In the genomic region with DNA sequence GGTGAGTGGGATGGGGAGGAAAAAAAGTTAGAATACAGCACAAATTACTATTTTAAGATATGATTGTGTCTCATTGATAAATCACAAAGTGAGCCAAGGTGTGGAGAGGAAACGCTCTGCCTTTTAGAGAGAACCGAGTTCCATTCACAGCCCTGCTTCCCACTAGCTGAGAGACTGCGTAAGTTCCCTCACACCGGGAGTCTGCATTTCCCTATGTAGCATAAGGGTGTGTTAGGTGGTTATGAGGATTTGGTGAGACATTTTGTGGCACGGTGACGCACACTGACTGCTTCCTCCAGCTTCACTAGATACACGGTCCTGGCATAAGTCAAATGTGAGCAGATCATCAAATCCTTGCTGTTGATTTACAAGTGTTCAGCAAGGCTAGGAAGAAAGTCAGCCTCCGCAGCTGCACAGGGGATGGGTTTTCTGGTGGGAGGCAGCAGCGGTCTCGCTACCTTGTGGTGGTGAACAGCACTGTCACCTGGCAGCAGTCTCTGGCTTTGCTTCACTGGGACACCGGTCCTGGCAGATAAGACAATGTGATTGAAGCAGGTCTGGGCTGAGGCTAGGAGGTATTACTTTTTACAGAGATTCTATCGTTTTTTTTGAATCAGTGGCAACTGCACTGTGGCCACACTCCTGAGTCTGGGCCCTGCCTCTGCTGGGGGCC, we compare ENCODE assay signal across 18 cellular contexts.
"Had no signal": no experiment of that assay in that cellular context is flagged by ENCODE, and none has a peak within 500 bp of the region (broad histone marks: within the 10 kb centered on the region; RNA-seq: fewer than 3 reads in every experiment).

No MANE protein-coding gene starts in this region.

- DNase-seq: effector CD4-positive, alpha-beta T cell; heart left ventricle; hippocampal formation; kidney glomerular epithelial cell; mesendoderm; naive B cell; sigmoid colon; stimulated activated CD4-positive, alpha-beta T cell treated with anti-CD3 and anti-CD28 coated beads, Interleukin-12 subunit alpha, Interleukin-12 subunit beta, amount 100 ng/mL, for 4 hours; stimulated activated naive CD4-positive, alpha-beta T cell; stomach; substantia nigra; transverse colon had no signal

- H3K4me1 Mint-ChIP-seq: naive B cell, nephron had no signal

- H3K4me3 Mint-ChIP-seq: naive B cell, nephron had no signal

- H3K4me1 ChIP-seq: heart left ventricle, transverse colon had no signal

- H3K9me3 ChIP-seq: neutrophil, sigmoid colon, stomach, thoracic aorta, transverse colon had no signal

- ATAC-seq: esophagus mucosa, heart left ventricle had no signal

- H3K36me3 ChIP-seq: heart left ventricle, neutrophil, sigmoid colon, stomach, thoracic aorta, transverse colon had no signal

- H3K27ac ChIP-seq: coronary artery, heart left ventricle, neutrophil, sigmoid colon, skin epidermis, stomach, thoracic aorta, transverse colon had no signal

- H3K36me3 Mint-ChIP-seq: naive B cell had no signal

- H3K27ac Mint-ChIP-seq: nephron had no signal

- H3K4me3 ChIP-seq: coronary artery, heart left ventricle, sigmoid colon, skin epidermis, stomach, thoracic aorta, transverse colon had no signal

- H3K27me3 ChIP-seq: neutrophil had no signal
